Comparison of ENCODE assay signal across 8 cellular contexts in the genomic region with DNA sequence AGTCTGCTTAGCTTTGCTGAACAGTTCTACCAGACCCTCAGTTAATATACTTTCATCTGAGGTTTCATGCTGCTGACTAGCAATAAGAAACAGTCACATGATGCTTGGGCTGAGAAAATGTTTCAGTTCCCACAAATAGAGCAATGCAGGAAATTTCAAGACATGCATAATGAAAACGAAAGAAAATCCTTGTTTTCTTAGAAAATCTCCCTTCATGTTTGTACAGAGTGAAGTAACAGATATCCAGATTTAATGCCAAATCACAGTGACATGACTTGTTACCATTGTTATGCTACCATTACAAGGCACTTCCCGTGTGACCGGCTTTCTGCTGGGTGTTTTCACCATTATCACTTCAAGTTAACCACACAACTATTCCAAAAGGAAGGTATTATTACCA.
A peak's percentile ranks its signal among the peaks of the same experiment; 100 is the strongest.
DNase-seq lines count a peak whose midpoint lies in the region; ATAC-seq and TF ChIP-seq lines count a peak whose summit lies in the region.

No MANE protein-coding gene starts in this region.

- peak; percentile 80 for DNase-seq in astrocyte of the spinal cord (ENCODE audit: low read depth, low spot score)
- peak; percentile 83 for DNase-seq in pons (ENCODE audit: low spot score)
- DNase-seq in activated CD4-positive, alpha-beta T cell treated with anti-CD3 and anti-CD28 coated beads, Interleukin-2, amount 50 U/mL, for 4 hours: no peak
- DNase-seq in NCI-H146 (lab: John Stamatoyannopoulos, UW): no peak
- no peak for DNase-seq in DMS153 treated with DMSO at 0.1 percent for 48 hours (lab: John Stamatoyannopoulos, UW; ENCODE audit: unreplicated experiment)

- ATAC-seq in GM18907 (IDR thresholded peaks at IDR 0.05; ENCODE audit: unreplicated experiment): peak; percentile 70
- peak; percentile 59 for ATAC-seq in HG02852 (IDR thresholded peaks at IDR 0.05; ENCODE audit: unreplicated experiment)
- no peak for ATAC-seq in SK-N-SH treated with all-trans-retinoic acid at 6 μM for 48 hours

- in situ Hi-C loops in astrocyte of the spinal cord (cut with HindIII; ENCODE audit: low sequenced_read_pairs): no loop called here

- TF ChIP-seq CTCF in astrocyte of the spinal cord (IDR thresholded peaks at IDR 0.05; ENCODE audit: low read depth, low read length): no peak

- H3K4me3 ChIP-seq in astrocyte of the spinal cord (ENCODE audit: low read depth, low read length): no peak overlapping the region

TF ChIP-seq in SK-N-SH treated with all-trans-retinoic acid at 6 μM for 48 hours, 23 proteins besides CTCF, POLR2A, EP300 and RAD21:
- TF ChIP-seq ESRRG (CRISPR knock-in tag; IDR thresholded peaks at IDR 0.05) (no peak), ZC3H10 (CRISPR knock-in tag; IDR thresholded peaks at IDR 0.05) (no peak), CSDC2 (CRISPR knock-in tag; IDR thresholded peaks at IDR 0.05) (no peak), RARB (CRISPR knock-in tag; IDR thresholded peaks at IDR 0.05) (no peak), OSR1 (CRISPR knock-in tag; IDR thresholded peaks at IDR 0.05) (no peak), ZFP30 (CRISPR knock-in tag; IDR thresholded peaks at IDR 0.05) (no peak), BACH2 (CRISPR knock-in tag; IDR thresholded peaks at IDR 0.05; ENCODE audit: borderline replicate concordance) (no peak), ZNF70 (CRISPR knock-in tag; IDR thresholded peaks at IDR 0.05) (no peak), SNAI2 (CRISPR knock-in tag; IDR thresholded peaks at IDR 0.05) (no peak), ISL1 (CRISPR knock-in tag; IDR thresholded peaks at IDR 0.05) (no peak), TOX (CRISPR knock-in tag; IDR thresholded peaks at IDR 0.05; ENCODE audit: borderline replicate concordance) (no peak), ZNF8 (CRISPR knock-in tag; IDR thresholded peaks at IDR 0.05) (no peak), ARNTL (CRISPR knock-in tag; IDR thresholded peaks at IDR 0.05; ENCODE audit: borderline replicate concordance, low read depth) (no peak)
- TF ChIP-seq, protein P1, sequence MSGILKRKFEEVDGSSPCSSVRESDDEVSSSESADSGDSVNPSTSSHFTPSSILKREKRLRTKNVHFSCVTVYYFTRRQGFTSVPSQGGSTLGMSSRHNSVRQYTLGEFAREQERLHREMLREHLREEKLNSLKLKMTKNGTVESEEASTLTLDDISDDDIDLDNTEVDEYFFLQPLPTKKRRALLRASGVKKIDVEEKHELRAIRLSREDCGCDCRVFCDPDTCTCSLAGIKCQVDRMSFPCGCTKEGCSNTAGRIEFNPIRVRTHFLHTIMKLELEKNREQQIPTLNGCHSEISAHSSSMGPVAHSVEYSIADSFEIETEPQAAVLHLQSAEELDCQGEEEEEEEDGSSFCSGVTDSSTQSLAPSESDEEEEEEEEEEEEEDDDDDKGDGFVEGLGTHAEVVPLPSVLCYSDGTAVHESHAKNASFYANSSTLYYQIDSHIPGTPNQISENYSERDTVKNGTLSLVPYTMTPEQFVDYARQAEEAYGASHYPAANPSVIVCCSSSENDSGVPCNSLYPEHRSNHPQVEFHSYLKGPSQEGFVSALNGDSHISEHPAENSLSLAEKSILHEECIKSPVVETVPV (CRISPR knock-in tag; IDR thresholded peaks at IDR 0.05): no peak
- TF ChIP-seq, protein P2, sequence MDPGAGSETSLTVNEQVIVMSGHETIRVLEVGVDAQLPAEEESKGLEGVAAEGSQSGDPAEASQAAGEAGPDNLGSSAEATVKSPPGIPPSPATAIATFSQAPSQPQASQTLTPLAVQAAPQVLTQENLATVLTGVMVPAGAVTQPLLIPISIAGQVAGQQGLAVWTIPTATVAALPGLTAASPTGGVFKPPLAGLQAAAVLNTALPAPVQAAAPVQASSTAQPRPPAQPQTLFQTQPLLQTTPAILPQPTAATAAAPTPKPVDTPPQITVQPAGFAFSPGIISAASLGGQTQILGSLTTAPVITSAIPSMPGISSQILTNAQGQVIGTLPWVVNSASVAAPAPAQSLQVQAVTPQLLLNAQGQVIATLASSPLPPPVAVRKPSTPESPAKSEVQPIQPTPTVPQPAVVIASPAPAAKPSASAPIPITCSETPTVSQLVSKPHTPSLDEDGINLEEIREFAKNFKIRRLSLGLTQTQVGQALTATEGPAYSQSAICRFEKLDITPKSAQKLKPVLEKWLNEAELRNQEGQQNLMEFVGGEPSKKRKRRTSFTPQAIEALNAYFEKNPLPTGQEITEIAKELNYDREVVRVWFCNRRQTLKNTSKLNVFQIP (CRISPR knock-in tag; IDR thresholded peaks at IDR 0.05; ENCODE audit: borderline replicate concordance, low read depth): no peak
- TF ChIP-seq, protein P3, sequence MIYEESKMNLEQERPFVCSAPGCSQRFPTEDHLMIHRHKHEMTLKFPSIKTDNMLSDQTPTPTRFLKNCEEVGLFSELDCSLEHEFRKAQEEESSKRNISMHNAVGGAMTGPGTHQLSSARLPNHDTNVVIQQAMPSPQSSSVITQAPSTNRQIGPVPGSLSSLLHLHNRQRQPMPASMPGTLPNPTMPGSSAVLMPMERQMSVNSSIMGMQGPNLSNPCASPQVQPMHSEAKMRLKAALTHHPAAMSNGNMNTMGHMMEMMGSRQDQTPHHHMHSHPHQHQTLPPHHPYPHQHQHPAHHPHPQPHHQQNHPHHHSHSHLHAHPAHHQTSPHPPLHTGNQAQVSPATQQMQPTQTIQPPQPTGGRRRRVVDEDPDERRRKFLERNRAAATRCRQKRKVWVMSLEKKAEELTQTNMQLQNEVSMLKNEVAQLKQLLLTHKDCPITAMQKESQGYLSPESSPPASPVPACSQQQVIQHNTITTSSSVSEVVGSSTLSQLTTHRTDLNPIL (CRISPR knock-in tag; IDR thresholded peaks at IDR 0.05; ENCODE audit: low read depth): no peak
- TF ChIP-seq, protein P4, sequence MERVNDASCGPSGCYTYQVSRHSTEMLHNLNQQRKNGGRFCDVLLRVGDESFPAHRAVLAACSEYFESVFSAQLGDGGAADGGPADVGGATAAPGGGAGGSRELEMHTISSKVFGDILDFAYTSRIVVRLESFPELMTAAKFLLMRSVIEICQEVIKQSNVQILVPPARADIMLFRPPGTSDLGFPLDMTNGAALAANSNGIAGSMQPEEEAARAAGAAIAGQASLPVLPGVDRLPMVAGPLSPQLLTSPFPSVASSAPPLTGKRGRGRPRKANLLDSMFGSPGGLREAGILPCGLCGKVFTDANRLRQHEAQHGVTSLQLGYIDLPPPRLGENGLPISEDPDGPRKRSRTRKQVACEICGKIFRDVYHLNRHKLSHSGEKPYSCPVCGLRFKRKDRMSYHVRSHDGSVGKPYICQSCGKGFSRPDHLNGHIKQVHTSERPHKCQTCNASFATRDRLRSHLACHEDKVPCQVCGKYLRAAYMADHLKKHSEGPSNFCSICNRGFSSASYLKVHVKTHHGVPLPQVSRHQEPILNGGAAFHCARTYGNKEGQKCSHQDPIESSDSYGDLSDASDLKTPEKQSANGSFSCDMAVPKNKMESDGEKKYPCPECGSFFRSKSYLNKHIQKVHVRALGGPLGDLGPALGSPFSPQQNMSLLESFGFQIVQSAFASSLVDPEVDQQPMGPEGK (CRISPR knock-in tag; IDR thresholded peaks at IDR 0.05; ENCODE audit: borderline replicate concordance): no peak
- TF ChIP-seq, protein P5, sequence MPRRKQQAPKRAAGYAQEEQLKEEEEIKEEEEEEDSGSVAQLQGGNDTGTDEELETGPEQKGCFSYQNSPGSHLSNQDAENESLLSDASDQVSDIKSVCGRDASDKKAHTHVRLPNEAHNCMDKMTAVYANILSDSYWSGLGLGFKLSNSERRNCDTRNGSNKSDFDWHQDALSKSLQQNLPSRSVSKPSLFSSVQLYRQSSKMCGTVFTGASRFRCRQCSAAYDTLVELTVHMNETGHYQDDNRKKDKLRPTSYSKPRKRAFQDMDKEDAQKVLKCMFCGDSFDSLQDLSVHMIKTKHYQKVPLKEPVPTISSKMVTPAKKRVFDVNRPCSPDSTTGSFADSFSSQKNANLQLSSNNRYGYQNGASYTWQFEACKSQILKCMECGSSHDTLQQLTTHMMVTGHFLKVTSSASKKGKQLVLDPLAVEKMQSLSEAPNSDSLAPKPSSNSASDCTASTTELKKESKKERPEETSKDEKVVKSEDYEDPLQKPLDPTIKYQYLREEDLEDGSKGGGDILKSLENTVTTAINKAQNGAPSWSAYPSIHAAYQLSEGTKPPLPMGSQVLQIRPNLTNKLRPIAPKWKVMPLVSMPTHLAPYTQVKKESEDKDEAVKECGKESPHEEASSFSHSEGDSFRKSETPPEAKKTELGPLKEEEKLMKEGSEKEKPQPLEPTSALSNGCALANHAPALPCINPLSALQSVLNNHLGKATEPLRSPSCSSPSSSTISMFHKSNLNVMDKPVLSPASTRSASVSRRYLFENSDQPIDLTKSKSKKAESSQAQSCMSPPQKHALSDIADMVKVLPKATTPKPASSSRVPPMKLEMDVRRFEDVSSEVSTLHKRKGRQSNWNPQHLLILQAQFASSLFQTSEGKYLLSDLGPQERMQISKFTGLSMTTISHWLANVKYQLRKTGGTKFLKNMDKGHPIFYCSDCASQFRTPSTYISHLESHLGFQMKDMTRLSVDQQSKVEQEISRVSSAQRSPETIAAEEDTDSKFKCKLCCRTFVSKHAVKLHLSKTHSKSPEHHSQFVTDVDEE (CRISPR knock-in tag; IDR thresholded peaks at IDR 0.05): no peak

Comparison
In these comparisons a context has a peak if more than half of its experiments do, and no peak if none do; other contexts are left out.
1. DNase-seq: peak in astrocyte of the spinal cord (single experiment) and pons (single experiment); none in activated CD4-positive, alpha-beta T cell treated with anti-CD3 and anti-CD28 coated beads, Interleukin-2, amount 50 U/mL, for 4 hours (0 of 2), NCI-H146 (single experiment) and DMS153 treated with DMSO at 0.1 percent for 48 hours (single experiment).